Comparison of ENCODE assay signal across 24 cellular contexts in the genomic region with DNA sequence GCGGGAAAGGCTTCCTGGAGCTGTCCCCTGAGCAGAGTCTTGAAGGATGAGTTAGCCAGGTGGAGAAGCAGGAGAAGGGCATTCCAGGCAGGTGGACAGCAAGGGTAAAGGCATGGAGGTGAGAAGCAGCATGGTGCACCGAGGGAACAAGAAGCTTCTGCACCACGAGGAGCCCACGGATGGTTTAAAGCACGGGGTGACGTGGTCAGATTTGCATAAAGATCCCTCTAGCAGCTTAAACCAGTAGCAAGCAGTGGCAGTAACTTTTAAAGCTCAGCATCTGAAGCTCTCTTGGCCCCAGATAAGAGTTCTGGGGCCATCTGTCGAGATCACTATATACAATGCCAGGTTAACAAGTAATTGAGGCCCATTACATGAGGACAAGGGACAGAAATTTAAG.
"Had no signal": no experiment of that assay in that cellular context is flagged by ENCODE, and none has a peak within 500 bp of the region (broad histone marks: within the 10 kb centered on the region; RNA-seq: fewer than 3 reads in every experiment).

No MANE protein-coding gene starts in this region.

- H3K9ac ChIP-seq: parathyroid adenoma had no signal

- H3K4me3 ChIP-seq: esophagus squamous epithelium, gastroesophageal sphincter, left ventricle myocardium inferior, lower lobe of right lung, psoas muscle, right lobe of liver, spleen, testis, tibial nerve had no signal

- H3K36me3 ChIP-seq: esophagus squamous epithelium, left ventricle myocardium inferior, lower lobe of right lung, right lobe of liver, spleen, tibial nerve had no signal

- ATAC-seq: gastroesophageal sphincter; left cardiac atrium; natural killer cell treated with Interleukin-12 subunit alpha and Interleukin-12 subunit beta and Interleukin-15 and Interleukin-18, amount 100 ng/mL, for 72 hours; psoas muscle; stimulated activated memory B cell treated with anti-CD40 and anti-IgM and Interleukin-4, amounts not matched to agents 10 μg/mL and 1 μg/mL and 100 μg/mL, for 72 hours had no signal

- FAIRE-seq: kidney had no signal

- H3K79me2 ChIP-seq: parathyroid adenoma had no signal

- H3K27ac ChIP-seq: epithelial cell of prostate, esophagus squamous epithelium, gastroesophageal sphincter, left ventricle myocardium inferior, lower lobe of right lung, parathyroid adenoma, psoas muscle, right lobe of liver, spleen, testis, tibial nerve had no signal

- H2AFZ ChIP-seq: parathyroid adenoma had no signal

- H3K9me3 ChIP-seq: esophagus squamous epithelium, gastroesophageal sphincter, left ventricle myocardium inferior, lower lobe of right lung, psoas muscle, right lobe of liver, spleen, testis, tibial nerve had no signal

- DNase-seq: effector memory CD4-positive, alpha-beta T cell; esophagus squamous epithelium; foreskin fibroblast; immature natural killer cell; kidney; left cardiac atrium; left ventricle myocardium inferior; lower lobe of right lung; mesenchymal stem cell; midbrain; psoas muscle; retina; right lobe of liver; spleen; stimulated activated CD4-positive, alpha-beta T cell treated with anti-CD3 and anti-CD28 coated beads, Interleukin-15, amount 100 ng/mL, for 24 hours; stimulated activated CD4-positive, alpha-beta T cell treated with anti-CD3 and anti-CD28 coated beads, Interleukin-1b, Interleukin-23, amount 100 ng/mL, for 48 hours; stimulated activated CD4-positive, alpha-beta T cell treated with anti-CD3 and anti-CD28 coated beads, Interleukin-4, amount 100 ng/mL, for 24 hours; testis had no signal

- H3K4me1 ChIP-seq: parathyroid adenoma, psoas muscle, right lobe of liver, testis, tibial nerve had no signal

- H3K27me3 ChIP-seq: gastroesophageal sphincter, right lobe of liver, spleen, testis, tibial nerve had no signal
